Comparison of ENCODE assay signal across 1 cellular context in the genomic region with DNA sequence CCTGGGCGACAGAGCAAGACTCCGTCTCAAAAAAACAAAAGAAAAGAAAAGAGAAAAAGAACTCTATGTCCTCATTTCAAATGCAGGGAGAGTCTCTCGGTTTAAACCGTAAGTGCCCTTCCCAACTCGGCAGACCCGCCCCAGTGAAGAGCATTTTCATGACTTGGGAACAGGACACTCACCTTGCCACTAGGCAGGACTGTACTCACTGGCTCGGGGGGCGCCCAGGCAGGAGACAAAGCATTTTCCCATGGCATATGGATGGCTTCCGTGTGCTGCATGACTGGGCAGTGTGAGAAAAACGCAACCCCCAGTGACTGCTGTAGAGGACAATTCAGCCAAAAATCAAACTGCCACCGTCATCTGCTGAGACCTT.
TF ChIP-seq lines count a peak whose summit lies in the region.

No MANE protein-coding gene starts in this region.

TF ChIP-seq in GM23338, 12 proteins besides CTCF, POLR2A, EP300 and RAD21 (continued from another document):
- TF ChIP-seq, protein P1, sequence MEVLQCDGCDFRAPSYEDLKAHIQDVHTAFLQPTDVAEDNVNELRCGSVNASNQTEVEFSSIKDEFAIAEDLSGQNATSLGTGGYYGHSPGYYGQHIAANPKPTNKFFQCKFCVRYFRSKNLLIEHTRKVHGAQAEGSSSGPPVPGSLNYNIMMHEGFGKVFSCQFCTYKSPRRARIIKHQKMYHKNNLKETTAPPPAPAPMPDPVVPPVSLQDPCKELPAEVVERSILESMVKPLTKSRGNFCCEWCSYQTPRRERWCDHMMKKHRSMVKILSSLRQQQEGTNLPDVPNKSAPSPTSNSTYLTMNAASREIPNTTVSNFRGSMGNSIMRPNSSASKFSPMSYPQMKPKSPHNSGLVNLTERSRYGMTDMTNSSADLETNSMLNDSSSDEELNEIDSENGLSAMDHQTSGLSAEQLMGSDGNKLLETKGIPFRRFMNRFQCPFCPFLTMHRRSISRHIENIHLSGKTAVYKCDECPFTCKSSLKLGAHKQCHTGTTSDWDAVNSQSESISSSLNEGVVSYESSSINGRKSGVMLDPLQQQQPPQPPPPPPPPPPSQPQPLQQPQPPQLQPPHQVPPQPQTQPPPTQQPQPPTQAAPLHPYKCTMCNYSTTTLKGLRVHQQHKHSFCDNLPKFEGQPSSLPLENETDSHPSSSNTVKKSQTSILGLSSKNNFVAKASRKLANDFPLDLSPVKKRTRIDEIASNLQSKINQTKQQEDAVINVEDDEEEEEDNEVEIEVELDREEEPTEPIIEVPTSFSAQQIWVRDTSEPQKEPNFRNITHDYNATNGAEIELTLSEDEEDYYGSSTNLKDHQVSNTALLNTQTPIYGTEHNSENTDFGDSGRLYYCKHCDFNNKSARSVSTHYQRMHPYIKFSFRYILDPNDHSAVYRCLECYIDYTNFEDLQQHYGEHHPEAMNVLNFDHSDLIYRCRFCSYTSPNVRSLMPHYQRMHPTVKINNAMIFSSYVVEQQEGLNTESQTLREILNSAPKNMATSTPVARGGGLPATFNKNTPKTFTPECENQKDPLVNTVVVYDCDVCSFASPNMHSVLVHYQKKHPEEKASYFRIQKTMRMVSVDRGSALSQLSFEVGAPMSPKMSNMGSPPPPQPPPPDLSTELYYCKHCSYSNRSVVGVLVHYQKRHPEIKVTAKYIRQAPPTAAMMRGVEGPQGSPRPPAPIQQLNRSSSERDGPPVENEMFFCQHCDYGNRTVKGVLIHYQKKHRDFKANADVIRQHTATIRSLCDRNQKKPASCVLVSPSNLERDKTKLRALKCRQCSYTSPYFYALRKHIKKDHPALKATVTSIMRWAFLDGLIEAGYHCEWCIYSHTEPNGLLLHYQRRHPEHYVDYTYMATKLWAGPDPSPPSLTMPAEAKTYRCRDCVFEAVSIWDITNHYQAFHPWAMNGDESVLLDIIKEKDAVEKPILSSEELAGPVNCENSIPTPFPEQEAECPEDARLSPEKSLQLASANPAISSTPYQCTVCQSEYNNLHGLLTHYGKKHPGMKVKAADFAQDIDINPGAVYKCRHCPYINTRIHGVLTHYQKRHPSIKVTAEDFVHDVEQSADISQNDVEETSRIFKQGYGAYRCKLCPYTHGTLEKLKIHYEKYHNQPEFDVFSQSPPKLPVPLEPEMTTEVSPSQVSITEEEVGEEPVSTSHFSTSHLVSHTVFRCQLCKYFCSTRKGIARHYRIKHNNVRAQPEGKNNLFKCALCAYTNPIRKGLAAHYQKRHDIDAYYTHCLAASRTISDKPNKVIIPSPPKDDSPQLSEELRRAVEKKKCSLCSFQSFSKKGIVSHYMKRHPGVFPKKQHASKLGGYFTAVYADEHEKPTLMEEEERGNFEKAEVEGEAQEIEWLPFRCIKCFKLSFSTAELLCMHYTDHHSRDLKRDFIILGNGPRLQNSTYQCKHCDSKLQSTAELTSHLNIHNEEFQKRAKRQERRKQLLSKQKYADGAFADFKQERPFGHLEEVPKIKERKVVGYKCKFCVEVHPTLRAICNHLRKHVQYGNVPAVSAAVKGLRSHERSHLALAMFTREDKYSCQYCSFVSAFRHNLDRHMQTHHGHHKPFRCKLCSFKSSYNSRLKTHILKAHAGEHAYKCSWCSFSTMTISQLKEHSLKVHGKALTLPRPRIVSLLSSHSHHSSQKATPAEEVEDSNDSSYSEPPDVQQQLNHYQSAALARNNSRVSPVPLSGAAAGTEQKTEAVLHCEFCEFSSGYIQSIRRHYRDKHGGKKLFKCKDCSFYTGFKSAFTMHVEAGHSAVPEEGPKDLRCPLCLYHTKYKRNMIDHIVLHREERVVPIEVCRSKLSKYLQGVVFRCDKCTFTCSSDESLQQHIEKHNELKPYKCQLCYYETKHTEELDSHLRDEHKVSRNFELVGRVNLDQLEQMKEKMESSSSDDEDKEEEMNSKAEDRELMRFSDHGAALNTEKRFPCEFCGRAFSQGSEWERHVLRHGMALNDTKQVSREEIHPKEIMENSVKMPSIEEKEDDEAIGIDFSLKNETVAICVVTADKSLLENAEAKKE (CRISPR knock-in tag; IDR thresholded peaks at IDR 0.05): no peak
- TF ChIP-seq EZH2phosphoT487 (IDR thresholded peaks at IDR 0.05; ENCODE audit: unreplicated experiment): no peak
